Comparison of ENCODE assay signal across 1 cellular context in the genomic region with DNA sequence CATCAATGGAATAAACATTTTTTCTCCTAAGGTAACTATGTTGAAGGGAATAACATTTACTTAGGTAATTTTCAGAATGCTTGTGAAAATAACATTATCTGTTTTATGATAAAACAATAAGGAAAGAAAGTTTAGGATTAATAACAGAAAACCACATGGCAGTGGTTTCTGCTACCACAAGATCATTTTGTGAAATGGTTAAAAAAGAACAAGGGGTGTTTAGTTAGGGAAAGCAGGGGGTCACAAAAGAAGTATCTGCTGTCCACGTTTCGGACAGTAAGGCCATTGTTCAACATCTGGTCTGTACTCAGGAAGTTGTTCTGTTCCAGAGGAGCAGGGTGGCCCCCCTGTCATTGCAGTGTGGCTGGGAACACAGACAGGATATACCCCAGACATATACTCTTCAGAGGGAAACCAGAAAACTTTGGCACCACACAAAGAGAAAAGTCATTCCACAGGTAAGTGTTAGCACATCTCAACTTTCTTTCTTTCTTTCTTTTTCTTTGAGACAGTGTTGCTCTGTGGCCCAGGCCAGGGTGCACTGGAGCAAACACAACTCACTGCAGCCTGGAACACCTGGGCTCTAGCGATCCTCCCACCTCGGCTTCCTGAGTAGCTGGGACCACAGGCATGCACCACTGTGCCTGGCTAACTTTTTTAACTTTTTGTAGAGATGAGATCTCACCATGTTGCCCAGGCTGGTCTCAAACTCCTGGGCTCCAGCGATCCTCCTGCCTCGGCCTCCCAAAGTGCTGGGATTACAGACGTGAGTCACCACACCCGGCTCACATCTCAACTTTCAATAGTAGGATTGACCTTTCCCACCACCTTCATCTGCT.
TF ChIP-seq lines count a peak whose summit lies in the region.

No MANE protein-coding gene starts in this region.

TF ChIP-seq in HepG2, 621 proteins besides CTCF, POLR2A, EP300 and RAD21 (continued from another document and continues in another):
- TF ChIP-seq, protein P1, sequence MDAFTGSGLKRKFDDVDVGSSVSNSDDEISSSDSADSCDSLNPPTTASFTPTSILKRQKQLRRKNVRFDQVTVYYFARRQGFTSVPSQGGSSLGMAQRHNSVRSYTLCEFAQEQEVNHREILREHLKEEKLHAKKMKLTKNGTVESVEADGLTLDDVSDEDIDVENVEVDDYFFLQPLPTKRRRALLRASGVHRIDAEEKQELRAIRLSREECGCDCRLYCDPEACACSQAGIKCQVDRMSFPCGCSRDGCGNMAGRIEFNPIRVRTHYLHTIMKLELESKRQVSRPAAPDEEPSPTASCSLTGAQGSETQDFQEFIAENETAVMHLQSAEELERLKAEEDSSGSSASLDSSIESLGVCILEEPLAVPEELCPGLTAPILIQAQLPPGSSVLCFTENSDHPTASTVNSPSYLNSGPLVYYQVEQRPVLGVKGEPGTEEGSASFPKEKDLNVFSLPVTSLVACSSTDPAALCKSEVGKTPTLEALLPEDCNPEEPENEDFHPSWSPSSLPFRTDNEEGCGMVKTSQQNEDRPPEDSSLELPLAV (CRISPR knock-in tag; conservative IDR thresholded peaks at IDR 0.05; ENCODE audit: low read depth), result no peak
- TF ChIP-seq ZNF83 (CRISPR knock-in tag; IDR thresholded peaks at IDR 0.05; ENCODE audit: borderline replicate concordance), result no peak
- TF ChIP-seq, protein P2, sequence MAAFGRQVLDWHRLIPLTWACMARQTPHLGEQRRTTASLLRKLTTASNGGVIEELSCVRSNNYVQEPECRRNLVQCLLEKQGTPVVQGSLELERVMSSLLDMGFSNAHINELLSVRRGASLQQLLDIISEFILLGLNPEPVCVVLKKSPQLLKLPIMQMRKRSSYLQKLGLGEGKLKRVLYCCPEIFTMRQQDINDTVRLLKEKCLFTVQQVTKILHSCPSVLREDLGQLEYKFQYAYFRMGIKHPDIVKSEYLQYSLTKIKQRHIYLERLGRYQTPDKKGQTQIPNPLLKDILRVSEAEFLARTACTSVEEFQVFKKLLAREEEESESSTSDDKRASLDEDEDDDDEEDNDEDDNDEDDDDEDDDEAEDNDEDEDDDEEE (CRISPR knock-in tag; IDR thresholded peaks at IDR 0.05), result no peak
- TF ChIP-seq, protein P3, sequence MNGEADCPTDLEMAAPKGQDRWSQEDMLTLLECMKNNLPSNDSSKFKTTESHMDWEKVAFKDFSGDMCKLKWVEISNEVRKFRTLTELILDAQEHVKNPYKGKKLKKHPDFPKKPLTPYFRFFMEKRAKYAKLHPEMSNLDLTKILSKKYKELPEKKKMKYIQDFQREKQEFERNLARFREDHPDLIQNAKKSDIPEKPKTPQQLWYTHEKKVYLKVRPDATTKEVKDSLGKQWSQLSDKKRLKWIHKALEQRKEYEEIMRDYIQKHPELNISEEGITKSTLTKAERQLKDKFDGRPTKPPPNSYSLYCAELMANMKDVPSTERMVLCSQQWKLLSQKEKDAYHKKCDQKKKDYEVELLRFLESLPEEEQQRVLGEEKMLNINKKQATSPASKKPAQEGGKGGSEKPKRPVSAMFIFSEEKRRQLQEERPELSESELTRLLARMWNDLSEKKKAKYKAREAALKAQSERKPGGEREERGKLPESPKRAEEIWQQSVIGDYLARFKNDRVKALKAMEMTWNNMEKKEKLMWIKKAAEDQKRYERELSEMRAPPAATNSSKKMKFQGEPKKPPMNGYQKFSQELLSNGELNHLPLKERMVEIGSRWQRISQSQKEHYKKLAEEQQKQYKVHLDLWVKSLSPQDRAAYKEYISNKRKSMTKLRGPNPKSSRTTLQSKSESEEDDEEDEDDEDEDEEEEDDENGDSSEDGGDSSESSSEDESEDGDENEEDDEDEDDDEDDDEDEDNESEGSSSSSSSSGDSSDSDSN (CRISPR knock-in tag; IDR thresholded peaks at IDR 0.05), result peak; percentile 34; the same call in 1 of the 2 replicates
- peak; percentile 16; the same call in 1 of the 2 replicates for TF ChIP-seq MIER3 (CRISPR knock-in tag; IDR thresholded peaks at IDR 0.05; ENCODE audit: borderline replicate concordance)
- no peak for TF ChIP-seq RERE (CRISPR knock-in tag; IDR thresholded peaks at IDR 0.05; ENCODE audit: low read depth)
- no peak for TF ChIP-seq MYNN (CRISPR knock-in tag; IDR thresholded peaks at IDR 0.05; ENCODE audit: low read depth)
- TF ChIP-seq ZXDC (CRISPR knock-in tag; IDR thresholded peaks at IDR 0.05), result no peak
- no peak for TF ChIP-seq ZNF264 (CRISPR knock-in tag; IDR thresholded peaks at IDR 0.05)
- TF ChIP-seq, protein P4, sequence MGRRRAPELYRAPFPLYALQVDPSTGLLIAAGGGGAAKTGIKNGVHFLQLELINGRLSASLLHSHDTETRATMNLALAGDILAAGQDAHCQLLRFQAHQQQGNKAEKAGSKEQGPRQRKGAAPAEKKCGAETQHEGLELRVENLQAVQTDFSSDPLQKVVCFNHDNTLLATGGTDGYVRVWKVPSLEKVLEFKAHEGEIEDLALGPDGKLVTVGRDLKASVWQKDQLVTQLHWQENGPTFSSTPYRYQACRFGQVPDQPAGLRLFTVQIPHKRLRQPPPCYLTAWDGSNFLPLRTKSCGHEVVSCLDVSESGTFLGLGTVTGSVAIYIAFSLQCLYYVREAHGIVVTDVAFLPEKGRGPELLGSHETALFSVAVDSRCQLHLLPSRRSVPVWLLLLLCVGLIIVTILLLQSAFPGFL (CRISPR knock-in tag; IDR thresholded peaks at IDR 0.05), result no peak
- peak; percentile 26; the same call in 1 of the 2 replicates for TF ChIP-seq TARDBP (CRISPR knock-in tag; IDR thresholded peaks at IDR 0.05)
- no peak for TF ChIP-seq ZNF225 (CRISPR knock-in tag; IDR thresholded peaks at IDR 0.05)
- TF ChIP-seq, protein P5, sequence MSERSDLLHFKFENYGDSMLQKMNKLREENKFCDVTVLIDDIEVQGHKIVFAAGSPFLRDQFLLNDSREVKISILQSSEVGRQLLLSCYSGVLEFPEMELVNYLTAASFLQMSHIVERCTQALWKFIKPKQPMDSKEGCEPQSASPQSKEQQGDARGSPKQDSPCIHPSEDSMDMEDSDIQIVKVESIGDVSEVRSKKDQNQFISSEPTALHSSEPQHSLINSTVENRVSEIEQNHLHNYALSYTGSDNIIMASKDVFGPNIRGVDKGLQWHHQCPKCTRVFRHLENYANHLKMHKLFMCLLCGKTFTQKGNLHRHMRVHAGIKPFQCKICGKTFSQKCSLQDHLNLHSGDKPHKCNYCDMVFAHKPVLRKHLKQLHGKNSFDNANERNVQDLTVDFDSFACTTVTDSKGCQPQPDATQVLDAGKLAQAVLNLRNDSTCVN (CRISPR knock-in tag; IDR thresholded peaks at IDR 0.05; ENCODE audit: borderline replicate concordance), result no peak
- peak; percentile 79; the same call in 1 of the 2 replicates for TF ChIP-seq ZNF710 (CRISPR knock-in tag; IDR thresholded peaks at IDR 0.05; ENCODE audit: borderline replicate concordance)
- TF ChIP-seq YY1 (IDR thresholded peaks at IDR 0.05; ENCODE audit: insufficient read depth, insufficient replicate concordance, low read depth, low read length), result peak; percentile 12
- TF ChIP-seq, protein P6, sequence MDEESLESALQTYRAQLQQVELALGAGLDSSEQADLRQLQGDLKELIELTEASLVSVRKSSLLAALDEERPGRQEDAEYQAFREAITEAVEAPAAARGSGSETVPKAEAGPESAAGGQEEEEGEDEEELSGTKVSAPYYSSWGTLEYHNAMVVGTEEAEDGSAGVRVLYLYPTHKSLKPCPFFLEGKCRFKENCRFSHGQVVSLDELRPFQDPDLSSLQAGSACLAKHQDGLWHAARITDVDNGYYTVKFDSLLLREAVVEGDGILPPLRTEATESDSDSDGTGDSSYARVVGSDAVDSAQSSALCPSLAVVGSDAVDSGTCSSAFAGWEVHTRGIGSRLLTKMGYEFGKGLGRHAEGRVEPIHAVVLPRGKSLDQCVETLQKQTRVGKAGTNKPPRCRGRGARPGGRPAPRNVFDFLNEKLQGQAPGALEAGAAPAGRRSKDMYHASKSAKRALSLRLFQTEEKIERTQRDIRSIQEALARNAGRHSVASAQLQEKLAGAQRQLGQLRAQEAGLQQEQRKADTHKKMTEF (CRISPR knock-in tag; IDR thresholded peaks at IDR 0.05), result peak; percentile 61
- TF ChIP-seq SMARCC2 (IDR thresholded peaks at IDR 0.05), result no peak
- TF ChIP-seq, protein P7, sequence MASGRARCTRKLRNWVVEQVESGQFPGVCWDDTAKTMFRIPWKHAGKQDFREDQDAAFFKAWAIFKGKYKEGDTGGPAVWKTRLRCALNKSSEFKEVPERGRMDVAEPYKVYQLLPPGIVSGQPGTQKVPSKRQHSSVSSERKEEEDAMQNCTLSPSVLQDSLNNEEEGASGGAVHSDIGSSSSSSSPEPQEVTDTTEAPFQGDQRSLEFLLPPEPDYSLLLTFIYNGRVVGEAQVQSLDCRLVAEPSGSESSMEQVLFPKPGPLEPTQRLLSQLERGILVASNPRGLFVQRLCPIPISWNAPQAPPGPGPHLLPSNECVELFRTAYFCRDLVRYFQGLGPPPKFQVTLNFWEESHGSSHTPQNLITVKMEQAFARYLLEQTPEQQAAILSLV (CRISPR knock-in tag; IDR thresholded peaks at IDR 0.05; ENCODE audit: borderline replicate concordance), result no peak
- TF ChIP-seq EED (CRISPR knock-in tag; IDR thresholded peaks at IDR 0.05), result no peak
- no peak for TF ChIP-seq SIN3A (IDR thresholded peaks at IDR 0.05; ENCODE audit: borderline replicate concordance, low read depth, low read length)
- no peak for TF ChIP-seq ZBTB20 (CRISPR knock-in tag; IDR thresholded peaks at IDR 0.05; ENCODE audit: borderline replicate concordance, low read depth)
- TF ChIP-seq KDM4B (CRISPR knock-in tag; IDR thresholded peaks at IDR 0.05), result 0 out of 2 replicates have a peak, but pooled peaks have one; percentile 39
- TF ChIP-seq ZNF138 (CRISPR knock-in tag; IDR thresholded peaks at IDR 0.05; ENCODE audit: low read depth), result no peak
- TF ChIP-seq ADNP (CRISPR knock-in tag; IDR thresholded peaks at IDR 0.05), result no peak
- TF ChIP-seq ZNF326 (CRISPR knock-in tag; IDR thresholded peaks at IDR 0.05; ENCODE audit: borderline replicate concordance), result no peak
- TF ChIP-seq ZNF446 (CRISPR knock-in tag; IDR thresholded peaks at IDR 0.05), result no peak
- peak; percentile 80 for TF ChIP-seq ZMYM3 (CRISPR knock-in tag; IDR thresholded peaks at IDR 0.05)
- TF ChIP-seq, protein P8, sequence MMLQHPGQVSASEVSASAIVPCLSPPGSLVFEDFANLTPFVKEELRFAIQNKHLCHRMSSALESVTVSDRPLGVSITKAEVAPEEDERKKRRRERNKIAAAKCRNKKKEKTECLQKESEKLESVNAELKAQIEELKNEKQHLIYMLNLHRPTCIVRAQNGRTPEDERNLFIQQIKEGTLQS (CRISPR knock-in tag; IDR thresholded peaks at IDR 0.05), result no peak
